In genomic region chr16:67163903-67164558, GRCh38 we compare ENCODE assay signal across 9 cellular contexts. TPM values are rescaled to one million over a fixed set of nuclear protein-coding genes. Genes with fewer than 3 reads are reported as not detected.
DNase-seq lines count a peak whose midpoint lies in the region; ATAC-seq, FAIRE-seq and TF ChIP-seq lines count a peak whose summit lies in the region.
"Had no signal": no experiment of that assay in that cellular context is flagged by ENCODE, and none has a peak within 500 bp of the region (broad histone marks: within the 10 kb centered on the region; RNA-seq: fewer than 3 reads in every experiment).

No MANE protein-coding gene starts in this region.

- H3K27ac ChIP-seq in RWPE2 (ENCODE audit: poor library complexity, severe bottlenecking) = peak overlapping the region; percentile 43
- H3K27ac ChIP-seq in psoas muscle = peak overlapping the region; percentile 93
- H3K27ac ChIP-seq: foreskin keratinocyte had no signal

- no peaks in the 10 kb centered on the region for H3K4me1 ChIP-seq in RWPE2 (ENCODE audit: insufficient read depth, poor library complexity, severe bottlenecking)
- peaks cover 41% of the 10 kb centered on the region for H3K4me1 ChIP-seq in psoas muscle
- H3K4me1 ChIP-seq: foreskin keratinocyte had no signal

- DNase-seq in ELR (ENCODE audit: low read depth) (peak; percentile 42), RWPE2 (ENCODE audit: low spot score) (no peak), foreskin fibroblast (peak in 1 of 2 donors; percentile 46), psoas muscle (peak in 1 of 2 donors; percentile 26), CD1c-positive myeloid dendritic cell (ENCODE audit: extremely low spot score) (no peak), frontal cortex (ENCODE audit: low spot score in 2 of 2) (no peak)
- DNase-seq: foreskin keratinocyte had no signal

- no peak for FAIRE-seq in frontal cortex (lab: Jason Lieb, UNC)

- H3K9me3 ChIP-seq in RWPE2 (ENCODE audit: severe bottlenecking) (no peaks in the 10 kb centered on the region), psoas muscle (no peaks in the 10 kb centered on the region)

- H3K27me3 ChIP-seq in RWPE2 (ENCODE audit: insufficient read depth, poor library complexity, severe bottlenecking) (no peaks in the 10 kb centered on the region), psoas muscle (ENCODE audit: insufficient read depth in 3 of 3, low read length in 2 of 3) (no peaks in the 10 kb centered on the region)

- intact Hi-C loops in psoas muscle (cut with DNase I) = no loop called here

- peak; percentile 6 for ATAC-seq in RWPE2 (ENCODE audit: low read depth)
- ATAC-seq in psoas muscle = peak in 2 of 4 donors; percentile 6 to 7
- ATAC-seq in HG02642 (IDR thresholded peaks at IDR 0.05; ENCODE audit: poor library complexity, unreplicated experiment) = no peak
- ATAC-seq in HG02759 (IDR thresholded peaks at IDR 0.05; ENCODE audit: unreplicated experiment) = no peak

- H3K4me3 ChIP-seq in RWPE2 (ENCODE audit: severe bottlenecking) = peak overlapping the region; percentile 35
- H3K4me3 ChIP-seq in foreskin fibroblast (ENCODE audit: low read depth in 1 of 2, low read length in 2 of 2) = peak overlapping the region; percentile 25 to 28
- H3K4me3 ChIP-seq in psoas muscle = peak overlapping the region; percentile 76

- H3K36me3 ChIP-seq in RWPE2 (ENCODE audit: low read depth) (no peaks in the 10 kb centered on the region), psoas muscle (ENCODE audit: insufficient read depth in 1 of 2, low read depth in 1 of 2) (peaks cover 0 to 18% of the 10 kb centered on the region in 2 donors)

- TF ChIP-seq CTCF in RWPE2 (IDR thresholded peaks at IDR 0.05; ENCODE audit: poor library complexity, severe bottlenecking) (no peak), foreskin fibroblast (IDR thresholded peaks at IDR 0.05; ENCODE audit: low read depth, low read length) (no peak), psoas muscle (IDR thresholded peaks at IDR 0.05) (no peak)

- WGBS in psoas muscle, 3 donors = 0 to 3% (median 3%) methylated on average over 35 to 39 of the region's 39 CpGs

RNA-seq across cellular contexts. Expression of gene HSF4, which starts 0.5 kb away (rescaled TPM):
- total RNA-seq in psoas muscle (10 to 100 TPM; 44.3 to 97.3 (median 57.6) TPM), frontal cortex (3.7 TPM)
- polyA plus RNA-seq in psoas muscle = 10 to 100 TPM; 15.1 to 47.8 (median 47.4) TPM

RNA-seq across cellular contexts. Expression of gene FBXL8, which starts 4.3 kb away (rescaled TPM):
- total RNA-seq in psoas muscle = 1 to 10 TPM; 4.5 to 8.6 (median 5.9) TPM
- polyA plus RNA-seq in psoas muscle = 1 to 10 TPM; 5.1 to 8.0 (median 5.9) TPM
- 0.82 TPM for total RNA-seq in frontal cortex

RNA-seq across cellular contexts. Expression of gene TRADD, which starts 4.3 kb away (rescaled TPM):
- 1 to 10 TPM; 3.9 to 6.7 (median 5.9) TPM for total RNA-seq in psoas muscle
- 10 to 100 TPM in 2 of 3 donors, 1 to 10 TPM in 1; 7.4 to 14.2 (median 10.7) TPM for polyA plus RNA-seq in psoas muscle
- total RNA-seq in frontal cortex = 0.82 TPM

RNA-seq across cellular contexts. Expression of gene NOL3, which starts 6.3 kb away (rescaled TPM):
- 100 to 1,000 TPM in 2 of 4 donors, 10 to 100 TPM in 2; 53.6 to 114 (median 88.0) TPM for total RNA-seq in psoas muscle
- 100 to 1,000 TPM in 1 of 3 donors, 10 to 100 TPM in 2; 90.6 to 133 (median 93.9) TPM for polyA plus RNA-seq in psoas muscle
- total RNA-seq in frontal cortex = 3.7 TPM

RNA-seq across cellular contexts. Expression of gene B3GNT9, which starts 13.2 kb away (rescaled TPM):
- total RNA-seq in psoas muscle (1 to 10 TPM in 3 of 4 donors, under 1 TPM in 1; 0.69 to 4.1 (median 2.3) TPM), frontal cortex (1.2 TPM)
- polyA plus RNA-seq in psoas muscle = 1 to 10 TPM in 1 of 3 donors, under 1 TPM in 2; 0.75 to 1.8 (median 0.86) TPM
